In genomic region chr4:1351854-1352633, GRCh38 we compare ENCODE assay signal across 1 cellular context.
TF ChIP-seq lines count a peak whose summit lies in the region.

No MANE protein-coding gene starts in this region.

TF ChIP-seq in HepG2, 621 proteins besides CTCF, POLR2A, EP300 and RAD21 (continued from another document and continues in another):
- TF ChIP-seq, protein P1, sequence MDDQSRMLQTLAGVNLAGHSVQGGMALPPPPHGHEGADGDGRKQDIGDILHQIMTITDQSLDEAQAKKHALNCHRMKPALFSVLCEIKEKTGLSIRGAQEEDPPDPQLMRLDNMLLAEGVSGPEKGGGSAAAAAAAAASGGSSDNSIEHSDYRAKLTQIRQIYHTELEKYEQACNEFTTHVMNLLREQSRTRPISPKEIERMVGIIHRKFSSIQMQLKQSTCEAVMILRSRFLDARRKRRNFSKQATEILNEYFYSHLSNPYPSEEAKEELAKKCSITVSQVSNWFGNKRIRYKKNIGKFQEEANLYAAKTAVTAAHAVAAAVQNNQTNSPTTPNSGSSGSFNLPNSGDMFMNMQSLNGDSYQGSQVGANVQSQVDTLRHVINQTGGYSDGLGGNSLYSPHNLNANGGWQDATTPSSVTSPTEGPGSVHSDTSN (CRISPR knock-in tag; IDR thresholded peaks at IDR 0.05; ENCODE audit: borderline replicate concordance): no peak
- no peak for TF ChIP-seq HOXA9 (CRISPR knock-in tag; IDR thresholded peaks at IDR 0.05; ENCODE audit: borderline replicate concordance)
- TF ChIP-seq ZGPAT (CRISPR knock-in tag; IDR thresholded peaks at IDR 0.05): no peak; the same call in 1 of the 2 replicates
- no peak for TF ChIP-seq ATF6 (CRISPR knock-in tag; conservative IDR thresholded peaks at IDR 0.05)
- TF ChIP-seq KIAA2018 (CRISPR knock-in tag; IDR thresholded peaks at IDR 0.05; ENCODE audit: borderline replicate concordance): no peak
- TF ChIP-seq ZNF292 (CRISPR knock-in tag; IDR thresholded peaks at IDR 0.05; ENCODE audit: borderline replicate concordance, low read depth): no peak
- no peak for TF ChIP-seq SNAPC2 (CRISPR knock-in tag; IDR thresholded peaks at IDR 0.05)
- no peak for TF ChIP-seq ZNF577 (CRISPR knock-in tag; IDR thresholded peaks at IDR 0.05; ENCODE audit: borderline replicate concordance, low read depth)
- no peak for TF ChIP-seq ZMYM2 (CRISPR knock-in tag; IDR thresholded peaks at IDR 0.05)
- TF ChIP-seq ZNF10 (CRISPR knock-in tag; IDR thresholded peaks at IDR 0.05; ENCODE audit: borderline replicate concordance, low read depth): no peak
- TF ChIP-seq, protein P2, sequence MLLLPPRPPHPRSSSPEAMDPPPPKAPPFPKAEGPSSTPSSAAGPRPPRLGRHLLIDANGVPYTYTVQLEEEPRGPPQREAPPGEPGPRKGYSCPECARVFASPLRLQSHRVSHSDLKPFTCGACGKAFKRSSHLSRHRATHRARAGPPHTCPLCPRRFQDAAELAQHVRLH (CRISPR knock-in tag; IDR thresholded peaks at IDR 0.05; ENCODE audit: borderline replicate concordance, low read depth): peak; percentile 50; the same call in 1 of the 2 replicates
- no peak for TF ChIP-seq ZBTB42 (CRISPR knock-in tag; IDR thresholded peaks at IDR 0.05)
- TF ChIP-seq MIER2 (CRISPR knock-in tag; IDR thresholded peaks at IDR 0.05): no peak
- no peak for TF ChIP-seq RFX5 (IDR thresholded peaks at IDR 0.05; ENCODE audit: low read depth, low read length)
- TF ChIP-seq, protein P3, sequence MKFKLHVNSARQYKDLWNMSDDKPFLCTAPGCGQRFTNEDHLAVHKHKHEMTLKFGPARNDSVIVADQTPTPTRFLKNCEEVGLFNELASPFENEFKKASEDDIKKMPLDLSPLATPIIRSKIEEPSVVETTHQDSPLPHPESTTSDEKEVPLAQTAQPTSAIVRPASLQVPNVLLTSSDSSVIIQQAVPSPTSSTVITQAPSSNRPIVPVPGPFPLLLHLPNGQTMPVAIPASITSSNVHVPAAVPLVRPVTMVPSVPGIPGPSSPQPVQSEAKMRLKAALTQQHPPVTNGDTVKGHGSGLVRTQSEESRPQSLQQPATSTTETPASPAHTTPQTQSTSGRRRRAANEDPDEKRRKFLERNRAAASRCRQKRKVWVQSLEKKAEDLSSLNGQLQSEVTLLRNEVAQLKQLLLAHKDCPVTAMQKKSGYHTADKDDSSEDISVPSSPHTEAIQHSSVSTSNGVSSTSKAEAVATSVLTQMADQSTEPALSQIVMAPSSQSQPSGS (CRISPR knock-in tag; IDR thresholded peaks at IDR 0.05): no peak
- 0 out of 2 replicates have a peak, but pooled peaks have one; percentile 13 for TF ChIP-seq PATZ1 (CRISPR knock-in tag; IDR thresholded peaks at IDR 0.05)
- no peak for TF ChIP-seq ZNF30 (CRISPR knock-in tag; IDR thresholded peaks at IDR 0.05)
- no peak for TF ChIP-seq ZSCAN31 (CRISPR knock-in tag; IDR thresholded peaks at IDR 0.05; ENCODE audit: low read depth)
- TF ChIP-seq ZMAT3 (CRISPR knock-in tag; conservative IDR thresholded peaks at IDR 0.05): no peak
- TF ChIP-seq MBD4 (IDR thresholded peaks at IDR 0.05; ENCODE audit: borderline replicate concordance, low read length): no peak
- no peak for TF ChIP-seq SP2 (CRISPR knock-in tag; IDR thresholded peaks at IDR 0.05)
- TF ChIP-seq ZNF3 (CRISPR knock-in tag; IDR thresholded peaks at IDR 0.05): no peak
- TF ChIP-seq HCFC1 (IDR thresholded peaks at IDR 0.05; ENCODE audit: low read depth, low read length): no peak
- no peak for TF ChIP-seq HOXA5 (CRISPR knock-in tag; IDR thresholded peaks at IDR 0.05)
- no peak for TF ChIP-seq GLI4 (CRISPR knock-in tag; IDR thresholded peaks at IDR 0.05; ENCODE audit: borderline replicate concordance)
- TF ChIP-seq, protein P4, sequence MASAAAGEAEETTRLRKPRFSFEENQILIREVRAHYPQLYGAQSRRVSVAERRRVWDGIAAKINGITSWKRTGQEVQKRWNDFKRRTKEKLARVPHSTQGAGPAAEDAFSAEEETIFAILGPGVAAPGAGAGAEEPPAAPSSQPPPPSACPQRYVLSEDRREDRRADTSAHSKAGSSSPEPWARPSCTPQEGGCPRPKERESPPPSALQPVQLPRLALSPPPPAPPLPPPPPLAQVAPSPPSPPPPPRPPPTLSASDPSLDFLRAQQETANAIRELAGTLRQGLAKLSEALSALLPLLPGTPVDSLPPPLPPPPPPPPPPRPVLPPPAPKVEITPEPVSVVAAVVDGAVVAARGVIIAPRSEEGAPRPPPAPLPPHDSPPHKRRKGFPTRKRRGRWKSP (CRISPR knock-in tag; IDR thresholded peaks at IDR 0.05): no peak
- TF ChIP-seq SATB2 (CRISPR knock-in tag; IDR thresholded peaks at IDR 0.05): no peak
- TF ChIP-seq PAX8 (CRISPR knock-in tag; IDR thresholded peaks at IDR 0.05; ENCODE audit: borderline replicate concordance): no peak
- peak; percentile 84; the same call in 1 of the 2 replicates for TF ChIP-seq KDM2A (CRISPR knock-in tag; IDR thresholded peaks at IDR 0.05; ENCODE audit: borderline replicate concordance, low read depth)
- no peak for TF ChIP-seq ZNF780A (CRISPR knock-in tag; IDR thresholded peaks at IDR 0.05)
- TF ChIP-seq RFXANK (CRISPR knock-in tag; IDR thresholded peaks at IDR 0.05): no peak
- TF ChIP-seq, protein P5, sequence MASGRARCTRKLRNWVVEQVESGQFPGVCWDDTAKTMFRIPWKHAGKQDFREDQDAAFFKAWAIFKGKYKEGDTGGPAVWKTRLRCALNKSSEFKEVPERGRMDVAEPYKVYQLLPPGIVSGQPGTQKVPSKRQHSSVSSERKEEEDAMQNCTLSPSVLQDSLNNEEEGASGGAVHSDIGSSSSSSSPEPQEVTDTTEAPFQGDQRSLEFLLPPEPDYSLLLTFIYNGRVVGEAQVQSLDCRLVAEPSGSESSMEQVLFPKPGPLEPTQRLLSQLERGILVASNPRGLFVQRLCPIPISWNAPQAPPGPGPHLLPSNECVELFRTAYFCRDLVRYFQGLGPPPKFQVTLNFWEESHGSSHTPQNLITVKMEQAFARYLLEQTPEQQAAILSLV (CRISPR knock-in tag; IDR thresholded peaks at IDR 0.05; ENCODE audit: borderline replicate concordance): no peak
- TF ChIP-seq SALL2 (CRISPR knock-in tag; IDR thresholded peaks at IDR 0.05): no peak
- no peak for TF ChIP-seq ZNF232 (CRISPR knock-in tag; IDR thresholded peaks at IDR 0.05; ENCODE audit: borderline replicate concordance)
- TF ChIP-seq ZC3H13 (CRISPR knock-in tag; IDR thresholded peaks at IDR 0.05): no peak
- no peak for TF ChIP-seq ZNF839 (CRISPR knock-in tag; IDR thresholded peaks at IDR 0.05; ENCODE audit: borderline replicate concordance)
- TF ChIP-seq ZNF616 (CRISPR knock-in tag; IDR thresholded peaks at IDR 0.05; ENCODE audit: low read depth): 0 out of 2 replicates have a peak, but pooled peaks have one; percentile 41
- TF ChIP-seq SOX5 (CRISPR knock-in tag; IDR thresholded peaks at IDR 0.05; ENCODE audit: borderline replicate concordance): no peak
- TF ChIP-seq PTBP1 (IDR thresholded peaks at IDR 0.05; ENCODE audit: low read depth, low read length, poor library complexity, severe bottlenecking): no peak
- TF ChIP-seq EED (CRISPR knock-in tag; IDR thresholded peaks at IDR 0.05): no peak
